Comparison of ENCODE assay signal across 1 cellular context in the genomic region with DNA sequence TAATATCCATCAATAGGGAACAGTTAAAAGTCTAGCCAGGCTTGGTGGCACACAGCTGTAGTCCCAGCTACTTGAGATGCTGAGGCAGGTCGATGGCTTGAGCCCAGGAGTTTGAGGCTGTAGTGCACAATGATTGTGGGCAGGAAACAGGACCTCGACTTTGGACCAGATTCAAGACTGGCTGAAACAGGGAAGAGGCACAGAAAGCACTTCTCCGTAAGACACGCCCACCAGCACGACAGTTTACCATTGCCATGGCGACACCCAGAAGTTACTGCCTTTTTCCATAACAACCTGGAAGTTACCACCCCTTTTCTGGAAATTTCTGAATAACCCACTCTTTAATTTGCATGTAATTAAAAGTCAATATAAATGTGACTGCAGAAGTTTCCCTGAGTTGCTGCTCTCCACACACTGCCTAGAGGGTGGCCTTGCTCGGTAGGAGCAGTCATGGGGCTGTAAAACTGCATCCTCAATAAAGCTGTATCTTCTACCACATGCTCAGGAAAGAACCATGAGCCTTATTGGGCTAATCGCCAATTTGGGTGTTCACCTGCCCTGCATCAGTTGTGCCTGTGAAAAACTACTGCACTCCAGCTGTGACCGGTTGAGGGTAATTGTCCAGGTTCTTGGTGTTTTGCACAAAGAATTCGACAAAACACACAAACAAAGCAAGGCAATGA.
TF ChIP-seq lines count a peak whose summit lies in the region.

No MANE protein-coding gene starts in this region.

TF ChIP-seq in WTC11, 78 proteins besides CTCF, POLR2A, EP300 and RAD21 (continued from another document):
- TF ChIP-seq ZSCAN18 (CRISPR knock-in tag; IDR thresholded peaks at IDR 0.05), result no peak
- TF ChIP-seq NR1H2 (CRISPR knock-in tag; IDR thresholded peaks at IDR 0.05), result no peak
